26 cellular contexts compared by ENCODE assay signal in the genomic region with DNA sequence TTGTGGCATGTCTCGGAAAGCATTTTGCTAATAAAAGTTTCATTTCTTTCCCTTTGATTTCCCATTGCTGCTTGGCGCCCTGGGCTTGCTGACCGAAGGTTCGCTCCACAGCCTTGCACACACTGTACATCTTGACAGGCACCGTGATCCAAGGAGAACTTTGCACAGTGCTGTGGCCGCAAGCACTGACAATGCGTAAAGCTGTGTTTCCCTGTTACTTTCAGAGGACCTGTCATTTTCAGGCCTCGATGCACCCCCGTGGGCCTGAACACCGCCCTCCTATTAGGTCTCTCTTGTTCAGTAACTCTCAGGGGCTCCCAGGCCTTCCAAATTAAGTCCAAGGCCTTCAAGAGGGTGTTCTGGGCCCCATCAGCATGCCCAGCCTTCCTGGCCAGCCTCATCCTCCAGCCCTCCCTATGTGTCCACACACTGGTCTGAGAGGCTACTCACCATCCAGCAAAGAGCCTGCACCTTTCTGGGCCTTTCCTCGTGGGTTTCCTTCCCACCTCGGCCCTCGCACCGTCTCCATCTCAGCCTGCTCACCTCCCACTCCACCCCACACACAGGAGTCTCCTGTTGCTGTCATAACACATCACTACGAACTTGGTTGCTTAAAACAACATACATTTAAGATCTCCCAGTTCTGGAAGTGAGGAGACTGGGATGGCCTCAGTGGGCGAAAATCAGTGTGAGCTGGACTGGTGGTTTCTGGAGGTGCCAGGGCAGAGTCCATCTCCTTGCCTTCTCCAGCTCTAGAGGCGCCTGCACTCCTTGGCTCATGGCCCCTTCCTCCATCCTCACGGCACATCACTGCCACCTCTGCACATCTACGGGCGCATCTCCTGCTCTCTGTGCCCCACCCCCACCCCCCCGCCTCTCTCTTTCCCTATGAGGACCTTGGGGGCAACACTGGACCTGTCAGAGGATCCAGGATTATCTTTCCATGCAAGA.
A peak's percentile ranks its signal among the peaks of the same experiment; 100 is the strongest.
DNase-seq lines count a peak whose midpoint lies in the region; ATAC-seq and TF ChIP-seq lines count a peak whose summit lies in the region.
"Had no signal": no experiment of that assay in that cellular context is flagged by ENCODE, and none has a peak within 500 bp of the region (broad histone marks: within the 10 kb centered on the region; RNA-seq: fewer than 3 reads in every experiment).

No MANE protein-coding gene starts in this region.

- H3K4me3 Mint-ChIP-seq in endodermal cell: no peak overlapping the region
- peak overlapping the region; percentile 67 for H3K4me3 Mint-ChIP-seq in neural progenitor cell
- H3K4me3 Mint-ChIP-seq: activated CD4-positive, alpha-beta memory T cell treated with anti-CD3 and anti-CD28 coated beads for 36 hours; memory B cell; naive B cell had no signal

- no peak for TF ChIP-seq POLR2A in uterus (IDR thresholded peaks at IDR 0.05)

- H3K9ac ChIP-seq in endodermal cell (ENCODE audit: extremely low read depth, low read length, poor library complexity, severe bottlenecking) (no peak overlapping the region), neural progenitor cell (no peak overlapping the region)
- H3K9ac ChIP-seq: parathyroid adenoma had no signal

- peaks cover 14% of the 10 kb centered on the region for H3K9me3 Mint-ChIP-seq in endodermal cell
- peaks cover 9% of the 10 kb centered on the region for H3K9me3 Mint-ChIP-seq in neural progenitor cell

- no peak overlapping the region for H2AFZ ChIP-seq in neural progenitor cell (replicated peaks)
- H2AFZ ChIP-seq: parathyroid adenoma had no signal

- H3K27me3 Mint-ChIP-seq in endodermal cell (ENCODE audit: insufficient read depth) (peaks cover 8% of the 10 kb centered on the region), neural progenitor cell (ENCODE audit: insufficient read depth, low read depth) (peaks cover 5% of the 10 kb centered on the region)

- H3K27ac ChIP-seq in right atrium auricular region: no peak overlapping the region
- H3K27ac ChIP-seq in left ventricle myocardium inferior (replicated peaks): no peak overlapping the region
- H3K27ac ChIP-seq in endodermal cell (ENCODE audit: low read depth, low read length): no peak overlapping the region
- no peak overlapping the region for H3K27ac ChIP-seq in neural progenitor cell
- H3K27ac ChIP-seq in uterus: peak overlapping the region in 1 of 2 donors; percentile 54
- H3K27ac ChIP-seq: C4-2B, gastroesophageal sphincter, parathyroid adenoma, WERI-Rb-1 had no signal

- H4K20me1 ChIP-seq in neural progenitor cell (ENCODE audit: low read depth): peaks cover 12% of the 10 kb centered on the region

- peaks cover 15% of the 10 kb centered on the region for H3K4me1 Mint-ChIP-seq in endodermal cell
- peaks cover 44% of the 10 kb centered on the region for H3K4me1 Mint-ChIP-seq in neural progenitor cell
- H3K4me1 Mint-ChIP-seq: memory B cell, naive B cell had no signal

- H3K27me3 ChIP-seq in right atrium auricular region (no peaks in the 10 kb centered on the region), left ventricle myocardium inferior (ENCODE audit: low read depth) (peaks cover 94% of the 10 kb centered on the region), endodermal cell (ENCODE audit: control insufficient read depth, insufficient read depth, low read length, poor library complexity, severe bottlenecking) (no peaks in the 10 kb centered on the region), neural progenitor cell (no peaks in the 10 kb centered on the region), uterus (no peaks in the 10 kb centered on the region)

- H3K79me2 ChIP-seq in neural progenitor cell (ENCODE audit: low read depth): no peaks in the 10 kb centered on the region
- H3K79me2 ChIP-seq: parathyroid adenoma had no signal

- H3K9me3 ChIP-seq in right atrium auricular region (no peaks in the 10 kb centered on the region), left ventricle myocardium inferior (replicated peaks) (peaks cover 1% of the 10 kb centered on the region), endodermal cell (ENCODE audit: control insufficient read depth, low read length) (no peaks in the 10 kb centered on the region), neural progenitor cell (ENCODE audit: low read depth) (no peaks in the 10 kb centered on the region), uterus (no peaks in the 10 kb centered on the region)

- DNase-seq in right atrium auricular region (ENCODE audit: low spot score) (peak; percentile 48), left ventricle myocardium inferior (no peak), endodermal cell (peak; percentile 29), neural progenitor cell (ENCODE audit: low spot score) (no peak), uterus (peak; percentile 18 to 33), NCI-H524 treated with DMSO at 0.1 percent for 48 hours (lab: John Stamatoyannopoulos, UW) (no peak)
- DNase-seq in activated CD4-positive, alpha-beta T cell treated with anti-CD3 and anti-CD28 coated beads, Interleukin-2, amount 50 U/mL, for 48 hours: no peak
- DNase-seq: activated CD4-positive, alpha-beta memory T cell treated with anti-CD3 and anti-CD28 coated beads for 36 hours; activated T-cell treated with anti-CD3 and anti-CD28 coated beads for 4 hours; cerebellar nuclear complex; effector CD8-positive, alpha-beta T cell; esophagus squamous epithelium; MM.1S; naive B cell; NCI-H1436; NCI-H524 had no signal

- no peak for ATAC-seq in HG03095 (IDR thresholded peaks at IDR 0.05; ENCODE audit: unreplicated experiment)
- ATAC-seq: activated naive CD4-positive, alpha-beta T cell treated with anti-CD3 and anti-CD28 coated beads, Interleukin-2, amount 50 U/mL, for 72 hours; gastroesophageal sphincter; HCT116; K562; SK-N-SH treated with all-trans-retinoic acid at 6 μM for 48 hours had no signal

- H3K4me3 ChIP-seq in right atrium auricular region (no peak overlapping the region), left ventricle myocardium inferior (no peak overlapping the region), endodermal cell (ENCODE audit: low read length) (no peak overlapping the region), neural progenitor cell (no peak overlapping the region), uterus (no peak overlapping the region)
- H3K4me3 ChIP-seq: gastroesophageal sphincter, K562 had no signal

- H3K4me1 ChIP-seq in right atrium auricular region (no peaks in the 10 kb centered on the region), left ventricle myocardium inferior (no peaks in the 10 kb centered on the region), endodermal cell (ENCODE audit: control insufficient read depth, insufficient read depth, low read length) (no peaks in the 10 kb centered on the region), neural progenitor cell (peaks cover 15% of the 10 kb centered on the region), uterus (no peaks in the 10 kb centered on the region)
- H3K4me1 ChIP-seq: parathyroid adenoma had no signal

- TF ChIP-seq CTCF in right atrium auricular region (IDR thresholded peaks at IDR 0.05) (no peak), left ventricle myocardium inferior (IDR thresholded peaks at IDR 0.05; ENCODE audit: borderline replicate concordance) (no peak), endodermal cell (conservative IDR thresholded peaks at IDR 0.05) (no peak), neural progenitor cell (IDR thresholded peaks at IDR 0.05) (no peak), uterus (IDR thresholded peaks at IDR 0.05) (no peak)

- H3K4me2 ChIP-seq in neural progenitor cell: no peak overlapping the region

- 93 to 96% methylated on average over 11 to 21 of the region's 21 CpGs for WGBS in endodermal cell (ENCODE audit: insufficient coverage in 1 of 2, insufficient read length in 1 of 2), 2 experiments

- H3K36me3 Mint-ChIP-seq in endodermal cell (ENCODE audit: low read depth) (no peaks in the 10 kb centered on the region), neural progenitor cell (peaks cover 3% of the 10 kb centered on the region)
- H3K36me3 Mint-ChIP-seq: activated CD4-positive, alpha-beta memory T cell treated with anti-CD3 and anti-CD28 coated beads for 36 hours; activated naive CD4-positive, alpha-beta T cell treated with anti-CD3 and anti-CD28 coated beads, Interleukin-2, amount 50 U/mL, for 72 hours had no signal

- intact Hi-C loops in left ventricle myocardium inferior (cut with micrococcal nuclease) (no loop called here), uterus (cut with DNase I; ENCODE audit: low total_unique reads) (no loop called here)

- H3F3A ChIP-seq in neural progenitor cell (ENCODE audit: low read depth): peaks cover 15% of the 10 kb centered on the region

- H3K27ac Mint-ChIP-seq in endodermal cell: no peak overlapping the region
- peak overlapping the region; percentile 30 for H3K27ac Mint-ChIP-seq in neural progenitor cell
- H3K27ac Mint-ChIP-seq: activated CD4-positive, alpha-beta memory T cell treated with anti-CD3 and anti-CD28 coated beads for 36 hours; memory B cell; naive B cell had no signal

- no peaks in the 10 kb centered on the region for H3K36me3 ChIP-seq in right atrium auricular region
- no peaks in the 10 kb centered on the region for H3K36me3 ChIP-seq in left ventricle myocardium inferior
- no peaks in the 10 kb centered on the region for H3K36me3 ChIP-seq in endodermal cell (ENCODE audit: control insufficient read depth, insufficient read depth, low read length)
- no peaks in the 10 kb centered on the region for H3K36me3 ChIP-seq in neural progenitor cell
- no peaks in the 10 kb centered on the region for H3K36me3 ChIP-seq in uterus
- H3K36me3 ChIP-seq: esophagus squamous epithelium, gastroesophageal sphincter, WERI-Rb-1 had no signal

Comparison
In these comparisons a context has a peak if more than half of its experiments do, and no peak if none do; other contexts are left out.
1. DNase-seq: peak in right atrium auricular region (single experiment), endodermal cell (single experiment) and uterus (2 of 2); none in left ventricle myocardium inferior (single experiment), neural progenitor cell (single experiment), NCI-H524 treated with DMSO at 0.1 percent for 48 hours (single experiment) and activated CD4-positive, alpha-beta T cell treated with anti-CD3 and anti-CD28 coated beads, Interleukin-2, amount 50 U/mL, for 48 hours (0 of 2).